9 cellular contexts compared by ENCODE assay signal in the genomic region with DNA sequence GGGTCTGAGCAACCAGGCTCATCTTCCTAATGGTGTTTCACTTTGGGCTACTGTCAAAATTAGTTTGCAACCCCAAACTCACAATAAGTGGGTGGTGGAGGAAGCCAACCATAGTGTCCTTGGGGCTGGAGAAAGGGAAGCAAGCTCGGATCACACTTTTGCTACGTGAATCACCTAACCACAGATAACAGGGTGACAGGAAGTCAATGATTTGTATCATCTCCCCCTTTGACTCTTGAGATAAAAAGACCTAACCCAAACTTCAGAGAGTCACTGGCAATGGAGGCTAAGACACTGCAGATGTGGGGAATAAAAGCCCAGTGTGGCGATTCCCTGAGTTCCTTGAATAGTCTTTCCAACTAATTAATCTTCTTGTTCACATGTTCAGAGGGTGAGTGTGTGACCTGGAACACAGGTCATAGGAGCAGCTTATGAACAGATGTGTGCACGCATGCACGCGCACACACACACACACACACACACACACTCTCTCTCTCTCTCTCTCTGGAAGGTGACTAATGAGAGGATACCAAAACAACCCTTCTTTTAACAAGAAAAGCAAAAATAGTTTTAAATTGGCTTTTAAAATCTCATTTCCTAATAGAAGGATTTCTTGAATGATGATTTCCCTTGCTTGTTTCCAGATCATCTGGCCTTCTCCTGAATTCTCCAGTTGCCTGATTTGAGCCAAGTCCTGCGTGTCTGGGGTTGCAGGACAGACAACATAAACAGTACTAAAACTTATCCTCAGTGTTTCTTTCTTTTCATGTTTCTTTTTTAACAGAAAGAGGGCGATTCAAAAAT. TPM values are rescaled to one million over a fixed set of nuclear protein-coding genes. Genes with fewer than 3 reads are reported as not detected.
A peak's percentile ranks its signal among the peaks of the same experiment; 100 is the strongest.
DNase-seq lines count a peak whose midpoint lies in the region; ATAC-seq lines count a peak whose summit lies in the region.
"Had no signal": no experiment of that assay in that cellular context is flagged by ENCODE, and none has a peak within 500 bp of the region (broad histone marks: within the 10 kb centered on the region; RNA-seq: fewer than 3 reads in every experiment).

No MANE protein-coding gene starts in this region.

- H3K27ac Mint-ChIP-seq in T-helper 1 cell treated with Interleukin-12 subunit alpha and Interleukin-12 subunit beta and Interleukin-4 antibody, amounts not matched to agents 30 μg/mL and 1 μg/mL, for 36 hours = peak overlapping the region; percentile 52

- no peak overlapping the region for H3K4me3 ChIP-seq in neuronal stem cell (ENCODE audit: low read length in 2 of 2)
- H3K4me3 ChIP-seq: mucosa of descending colon had no signal

- H3K9me3 ChIP-seq in neuronal stem cell (replicated peaks in 1 of 2; ENCODE audit: control insufficient read depth in 2 of 2, insufficient read depth in 1 of 2, low read depth in 1 of 2, low read length in 2 of 2) = no peaks in the 10 kb centered on the region
- H3K9me3 ChIP-seq: mucosa of descending colon had no signal

- no peak overlapping the region for H2AFZ ChIP-seq in neuronal stem cell (ENCODE audit: low read length)

- no peak overlapping the region for H4K91ac ChIP-seq in neuronal stem cell (ENCODE audit: low read depth, low read length, poor library complexity)

- H3K14ac ChIP-seq in neuronal stem cell (ENCODE audit: low read length) = no peak overlapping the region

- H2BK15ac ChIP-seq in neuronal stem cell (ENCODE audit: low read length) = no peak overlapping the region

- no peaks in the 10 kb centered on the region for H3K79me1 ChIP-seq in neuronal stem cell (ENCODE audit: low read depth, low read length)

- no peak overlapping the region for H2AK5ac ChIP-seq in neuronal stem cell (ENCODE audit: low read depth, low read length)

- H3K4ac ChIP-seq in neuronal stem cell (ENCODE audit: low read length) = no peak overlapping the region

- ATAC-seq in GM19351 (IDR thresholded peaks at IDR 0.05; ENCODE audit: unreplicated experiment) = peak; percentile 47
- ATAC-seq: mucosa of descending colon had no signal

- H3K4me3 Mint-ChIP-seq in T-helper 1 cell treated with Interleukin-12 subunit alpha and Interleukin-12 subunit beta and Interleukin-4 antibody, amounts not matched to agents 30 μg/mL and 1 μg/mL, for 36 hours = no peak overlapping the region

- H3K4me2 ChIP-seq in neuronal stem cell (ENCODE audit: insufficient read depth, low read length, poor library complexity, severe bottlenecking) = no peak overlapping the region

- no peak overlapping the region for H2BK5ac ChIP-seq in neuronal stem cell (ENCODE audit: low read length)

- no peak overlapping the region for H4K8ac ChIP-seq in neuronal stem cell (ENCODE audit: low read depth, low read length)

- no peak overlapping the region for H3K9ac ChIP-seq in neuronal stem cell (ENCODE audit: low read depth, low read length, poor library complexity)

- peaks cover 0 to 13% of the 10 kb centered on the region in 2 donors for H3K4me1 ChIP-seq in neuronal stem cell (ENCODE audit: control insufficient read depth in 2 of 2, insufficient read depth in 1 of 2, low read depth in 1 of 2, low read length in 2 of 2)

- DNase-seq in epithelial cell of prostate (ENCODE audit: low read depth, low spot score) (no peak), neuronal stem cell (ENCODE audit: low spot score) (no peak), NCI-H526 (lab: John Stamatoyannopoulos, UW) (no peak), CD1c-positive myeloid dendritic cell (ENCODE audit: extremely low spot score) (no peak), DMS79 (lab: John Stamatoyannopoulos, UW) (no peak)
- DNase-seq in stimulated activated CD4-positive, alpha-beta T cell treated with anti-CD3 and anti-CD28 coated beads, Interleukin-4, amount 100 ng/mL, for 1 hour = peak; percentile 16
- DNase-seq: mucosa of descending colon had no signal

- no peaks in the 10 kb centered on the region for H3K36me3 ChIP-seq in neuronal stem cell (replicated peaks in 1 of 2; ENCODE audit: control insufficient read depth in 2 of 2, insufficient read depth in 2 of 2, low read length in 2 of 2)

- WGBS in neuronal stem cell (ENCODE audit: extremely low coverage in 2 of 2, insufficient read length in 2 of 2, insufficient replicate concordance in 1 of 2), 2 donors = no CpG with 5 or more reads among the region's 8 CpGs

- H3K4me1 Mint-ChIP-seq in T-helper 1 cell treated with Interleukin-12 subunit alpha and Interleukin-12 subunit beta and Interleukin-4 antibody, amounts not matched to agents 30 μg/mL and 1 μg/mL, for 36 hours (ENCODE audit: low read depth) = peaks cover 65% of the 10 kb centered on the region

- H3K36me3 Mint-ChIP-seq in T-helper 1 cell treated with Interleukin-12 subunit alpha and Interleukin-12 subunit beta and Interleukin-4 antibody, amounts not matched to agents 30 μg/mL and 1 μg/mL, for 36 hours (ENCODE audit: low read depth) = peaks cover 6% of the 10 kb centered on the region

- H2BK120ac ChIP-seq in neuronal stem cell (ENCODE audit: low read depth, low read length) = no peak overlapping the region

- no peak overlapping the region for H3K23ac ChIP-seq in neuronal stem cell (ENCODE audit: low read depth, low read length, poor library complexity)

- peaks cover 0 to 8% (median 0%) of the 10 kb centered on the region in 3 experiments for H3K27me3 ChIP-seq in neuronal stem cell (ENCODE audit: control insufficient read depth in 3 of 3, insufficient read depth in 3 of 3, low read depth in 1 of 3, low read length in 3 of 3)

- no peak overlapping the region for H2BK12ac ChIP-seq in neuronal stem cell (ENCODE audit: low read length)

- H3K27ac ChIP-seq in epithelial cell of prostate (peak overlapping the region; percentile 66), neuronal stem cell (replicated peaks; ENCODE audit: low read length) (no peak overlapping the region)

- H3K9me3 Mint-ChIP-seq in T-helper 1 cell treated with Interleukin-12 subunit alpha and Interleukin-12 subunit beta and Interleukin-4 antibody, amounts not matched to agents 30 μg/mL and 1 μg/mL, for 36 hours = no peaks in the 10 kb centered on the region

- H3K18ac ChIP-seq in neuronal stem cell (ENCODE audit: low read length) = no peak overlapping the region

- H3K27me3 Mint-ChIP-seq in T-helper 1 cell treated with Interleukin-12 subunit alpha and Interleukin-12 subunit beta and Interleukin-4 antibody, amounts not matched to agents 30 μg/mL and 1 μg/mL, for 36 hours (ENCODE audit: low read depth) = no peaks in the 10 kb centered on the region

RNA-seq across cellular contexts. Expression of a gene that starts 21.2 kb away (rescaled TPM):
- 4.5 TPM for polyA plus RNA-seq in neuronal stem cell (2013, experiment 1 of 2)
- polyA plus RNA-seq in neuronal stem cell (2013, experiment 2 of 2) = 4.3 TPM
